Comparison of ENCODE assay signal across 17 cellular contexts in genomic region chr2:76009484-76009883, GRCh38.
"Had no signal": no experiment of that assay in that cellular context is flagged by ENCODE, and none has a peak within 500 bp of the region (broad histone marks: within the 10 kb centered on the region; RNA-seq: fewer than 3 reads in every experiment).

No MANE protein-coding gene starts in this region.

- H3K9me3 ChIP-seq: lower lobe of right lung, prostate gland, right lobe of liver had no signal

- DNase-seq: activated B cell treated with CpG ODN at 0.5 μM for 24 hours; activated CD4-positive, alpha-beta T cell treated with anti-CD3 and anti-CD28 coated beads, Interleukin-2, amount 50 U/mL, for 1 hour; activated effector memory CD4-positive, alpha-beta T cell treated with anti-CD3 and anti-CD28 coated beads, Interleukin-2, amount 50 U/mL, for 16 hours; activated T-cell treated with anti-CD3 and anti-CD28 coated beads, Interleukin-2, amount 50 U/mL, for 4 hours; cerebellar nuclear complex; left cardiac atrium; lower lobe of right lung; naive thymus-derived CD4-positive, alpha-beta T cell; occipital lobe; right lobe of liver; spleen; stimulated activated CD4-positive, alpha-beta T cell treated with anti-CD3 and anti-CD28 coated beads, Interleukin-2, amount 100 ng/mL, for 24 hours; stimulated activated naive CD4-positive, alpha-beta T cell; T-cell; T1000; trophoblast cell had no signal

- H3K27me3 ChIP-seq: right lobe of liver, spleen had no signal

- H3K4me3 ChIP-seq: lower lobe of right lung, prostate gland, right lobe of liver, spleen had no signal

- H3K36me3 ChIP-seq: lower lobe of right lung, prostate gland, right lobe of liver, spleen had no signal

- H3K27ac ChIP-seq: lower lobe of right lung, prostate gland, right lobe of liver, spleen had no signal

- H3K4me1 ChIP-seq: lower lobe of right lung, prostate gland, right lobe of liver, spleen had no signal
